ENCODE assay signal across 35 cellular contexts in the genomic region with DNA sequence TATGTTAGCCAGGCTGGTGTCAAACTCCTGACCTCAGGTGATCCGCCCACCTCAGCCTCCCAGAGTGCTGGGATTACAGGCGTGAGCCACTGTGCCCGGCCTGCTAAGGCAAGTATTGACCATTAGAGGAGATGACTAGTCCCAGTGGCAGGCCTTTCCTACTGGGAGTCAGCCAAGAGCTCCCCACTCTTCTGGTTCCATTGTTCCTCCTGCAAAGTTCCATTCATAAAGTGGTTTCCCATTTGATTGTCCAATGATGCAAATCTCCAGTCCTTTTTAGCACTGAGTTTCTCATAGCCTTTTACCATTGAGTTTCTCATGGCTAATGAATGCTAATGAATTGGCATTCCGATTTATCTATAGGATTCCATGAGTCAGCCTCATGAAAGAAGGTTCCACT.
"Had no signal": no experiment of that assay in that cellular context is flagged by ENCODE, and none has a peak within 500 bp of the region (broad histone marks: within the 10 kb centered on the region; RNA-seq: fewer than 3 reads in every experiment).

No MANE protein-coding gene starts in this region.

- H3K9me3 Mint-ChIP-seq: activated CD4-positive, alpha-beta T cell treated with anti-CD3 and anti-CD28 coated beads, Interleukin-2, amount 10 ng/mL, durations not matched to agents 24 days and 14 days had no signal

- H3K36me3 ChIP-seq: adrenal gland, cardiac muscle cell had no signal

- ATAC-seq: activated CD8-positive, alpha-beta T cell treated with anti-CD3 and anti-CD28 coated beads for 36 hours; activated naive CD4-positive, alpha-beta T cell treated with anti-CD3 and anti-CD28 coated beads, Interleukin-2, amount 50 U/mL, for 72 hours; activated T-cell treated with anti-CD3 and anti-CD28 coated beads, Interleukin-2, amount 50 U/mL, for 4 hours; activated T-cell treated with anti-CD3 and anti-CD28 coated beads, Interleukin-2, amount 50 U/mL, for 72 hours; activated T-helper 17 cell treated with anti-CD3 and anti-CD28 coated beads, Interleukin-2, amount 50 U/mL, for 72 hours; T-cell; T-helper 17 cell had no signal

- H3K4me3 Mint-ChIP-seq: activated B cell treated with CpG ODN at 0.5 μM for 24 hours; activated CD4-positive, alpha-beta memory T cell treated with anti-CD3 and anti-CD28 coated beads for 36 hours; activated CD4-positive, alpha-beta T cell treated with anti-CD3 and anti-CD28 coated beads, Interleukin-2, amount 10 ng/mL, durations not matched to agents 24 days and 14 days; activated CD8-positive, alpha-beta T cell treated with anti-CD3 and anti-CD28 coated beads for 36 hours; activated naive CD4-positive, alpha-beta T cell treated with anti-CD3 and anti-CD28 coated beads for 36 hours; activated naive CD8-positive, alpha-beta T cell treated with anti-CD3 and anti-CD28 coated beads for 36 hours; activated T-cell treated with anti-CD3 and anti-CD28 coated beads, Interleukin-2, amount 50 U/mL, for 4 hours; activated T-cell treated with anti-CD3 and anti-CD28 coated beads, Interleukin-2, amount 50 U/mL, for 72 hours; activated T-helper 1 cell treated with anti-CD3 and anti-CD28 coated beads, Interleukin-12 subunit alpha, Interleukin-12 subunit beta, Interleukin-2, Interleukin-4 antibody, amounts not matched to agents 30 ng/mL and 10 ng/mL and 1 ng/mL, durations not matched to agents 14 hours and 24 hours and 36 hours; activated T-helper 17 cell treated with anti-CD3 and anti-CD28 coated beads, Interleukin-2, amount 50 U/mL, for 72 hours; brain; central memory CD8-positive, alpha-beta T cell; T-cell; T-helper 17 cell; T-helper 2 cell treated with Interferon-gamma antibody and Interleukin-4, amounts not matched to agents 5 μg/mL and 100 μg/mL, for 36 hours had no signal

- H3K27ac Mint-ChIP-seq: activated B cell treated with CpG ODN at 0.5 μM for 24 hours; activated CD4-positive, alpha-beta memory T cell treated with anti-CD3 and anti-CD28 coated beads for 36 hours; activated CD4-positive, alpha-beta T cell treated with anti-CD3 and anti-CD28 coated beads, Interleukin-2, amount 10 ng/mL, durations not matched to agents 24 days and 14 days; activated CD8-positive, alpha-beta T cell treated with anti-CD3 and anti-CD28 coated beads for 36 hours; activated naive CD4-positive, alpha-beta T cell treated with anti-CD3 and anti-CD28 coated beads for 36 hours; activated naive CD4-positive, alpha-beta T cell treated with anti-CD3 and anti-CD28 coated beads, Interleukin-2, amount 50 U/mL, for 72 hours; activated naive CD8-positive, alpha-beta T cell treated with anti-CD3 and anti-CD28 coated beads for 36 hours; activated T-cell treated with anti-CD3 and anti-CD28 coated beads, Interleukin-2, amount 50 U/mL, for 72 hours; activated T-helper 1 cell treated with anti-CD3 and anti-CD28 coated beads, Interleukin-12 subunit alpha, Interleukin-12 subunit beta, Interleukin-2, Interleukin-4 antibody, amounts not matched to agents 30 ng/mL and 10 ng/mL and 1 ng/mL, durations not matched to agents 14 hours and 24 hours and 36 hours; activated T-helper 17 cell treated with anti-CD3 and anti-CD28 coated beads, Interleukin-2, amount 50 U/mL, for 72 hours; brain; T-cell; T-helper 17 cell; T-helper 2 cell treated with Interferon-gamma antibody and Interleukin-4, amounts not matched to agents 5 μg/mL and 100 μg/mL, for 36 hours had no signal

- H3K27ac ChIP-seq: adrenal gland, cardiac muscle cell, VCaP had no signal

- H3K4me1 Mint-ChIP-seq: activated B cell treated with CpG ODN at 0.5 μM for 24 hours; activated CD4-positive, alpha-beta T cell treated with anti-CD3 and anti-CD28 coated beads, Interleukin-2, amount 10 ng/mL, durations not matched to agents 24 days and 14 days; activated naive CD8-positive, alpha-beta T cell treated with anti-CD3 and anti-CD28 coated beads for 36 hours; activated T-helper 17 cell treated with anti-CD3 and anti-CD28 coated beads, Interleukin-2, amount 50 U/mL, for 72 hours; brain; central memory CD8-positive, alpha-beta T cell; T-cell; T-helper 17 cell had no signal

- H3K4me3 ChIP-seq: adrenal gland, cardiac muscle cell had no signal

- H3K36me3 Mint-ChIP-seq: activated CD4-positive, alpha-beta memory T cell treated with anti-CD3 and anti-CD28 coated beads for 36 hours had no signal

- H3K4me1 ChIP-seq: adrenal gland had no signal

- H3K27me3 Mint-ChIP-seq: activated CD8-positive, alpha-beta T cell treated with anti-CD3 and anti-CD28 coated beads for 36 hours had no signal

- H3K27me3 ChIP-seq: adrenal gland, cardiac muscle cell had no signal

- DNase-seq: activated B cell treated with CpG ODN at 0.5 μM for 24 hours; activated CD4-positive, alpha-beta memory T cell treated with anti-CD3 and anti-CD28 coated beads for 36 hours; activated CD4-positive, alpha-beta T cell treated with anti-CD3 and anti-CD28 coated beads for 4 hours; activated CD4-positive, alpha-beta T cell treated with anti-CD3 and anti-CD28 coated beads, Interleukin-2, amount 10 ng/mL, durations not matched to agents 24 days and 14 days; activated CD4-positive, alpha-beta T cell treated with anti-CD3 and anti-CD28 coated beads, Interleukin-2, amount 50 U/mL, for 1 hour; activated CD4-positive, alpha-beta T cell treated with anti-CD3 and anti-CD28 coated beads, Interleukin-2, amount 50 U/mL, for 4 hours; activated CD4-positive, CD25-positive, alpha-beta regulatory T cell treated with anti-CD3 and anti-CD28 coated beads, Interleukin-2, amount 50 U/mL, for 72 hours; activated CD8-positive, alpha-beta memory T cell treated with anti-CD3 and anti-CD28 coated beads, Interleukin-2, amount 50 U/mL, for 4 hours; activated CD8-positive, alpha-beta T cell treated with anti-CD3 and anti-CD28 coated beads for 36 hours; activated effector memory CD4-positive, alpha-beta T cell treated with anti-CD3 and anti-CD28 coated beads, Interleukin-2, amount 50 U/mL, for 16 hours; activated gamma-delta T cell treated with Interleukin-2 at 50 U/mL for 16 hours; activated naive CD4-positive, alpha-beta T cell; activated naive CD4-positive, alpha-beta T cell treated with anti-CD3 and anti-CD28 coated beads for 36 hours; activated naive CD4-positive, alpha-beta T cell treated with anti-CD3 and anti-CD28 coated beads, Interleukin-2, amount 50 U/mL, for 16 hours; activated naive CD8-positive, alpha-beta T cell treated with anti-CD3 and anti-CD28 coated beads for 36 hours; activated T-cell treated with anti-CD3 and anti-CD28 coated beads for 4 hours; activated T-cell treated with anti-CD3 and anti-CD28 coated beads, Interleukin-2, amount 50 U/mL, for 1 hour; activated T-cell treated with anti-CD3 and anti-CD28 coated beads, Interleukin-2, amount 50 U/mL, for 4 hours; activated T-cell treated with anti-CD3 and anti-CD28 coated beads, Interleukin-2, amount 50 U/mL, for 72 hours; adrenal gland; amniotic stem cell; aorta; caudate nucleus; cerebellar nuclear complex; T-cell; T-helper 17 cell; T-helper 9 cell had no signal
